16 cellular contexts compared by ENCODE assay signal in genomic region chr1:27966402-27967105, GRCh38. TPM values are rescaled to one million over a fixed set of nuclear protein-coding genes. Genes with fewer than 3 reads are reported as not detected.
A peak's percentile ranks its signal among the peaks of the same experiment; 100 is the strongest.
DNase-seq lines count a peak whose midpoint lies in the region; ATAC-seq and TF ChIP-seq lines count a peak whose summit lies in the region.
"Had no signal": no experiment of that assay in that cellular context is flagged by ENCODE, and none has a peak within 500 bp of the region (broad histone marks: within the 10 kb centered on the region; RNA-seq: fewer than 3 reads in every experiment).

No MANE protein-coding gene starts in this region.

- H3K4me1 ChIP-seq in RWPE2 (ENCODE audit: insufficient read depth, poor library complexity, severe bottlenecking) (no peaks in the 10 kb centered on the region), thyroid gland (peaks cover 2 to 24% of the 10 kb centered on the region in 2 donors), Peyer's patch (peaks cover 0 to 4% (median 0%) of the 10 kb centered on the region in 4 donors)

- intact Hi-C loops in natural killer cell (cut with micrococcal nuclease): no loop called here
- intact Hi-C loops in thyroid gland (cut with DNase I): no loop called here

- H3K27me3 ChIP-seq in RWPE2 (ENCODE audit: insufficient read depth, poor library complexity, severe bottlenecking) (no peaks in the 10 kb centered on the region), kidney epithelial cell (ENCODE audit: control insufficient read depth, insufficient read depth, low read length) (no peaks in the 10 kb centered on the region), thyroid gland (no peaks in the 10 kb centered on the region), Peyer's patch (no peaks in the 10 kb centered on the region)
- H3K27me3 ChIP-seq: gastrocnemius medialis had no signal

- WGBS in thyroid gland, 2 donors: 94 to 98% methylated on average over 16 to 24 of the region's 24 CpGs

- TF ChIP-seq POLR2A in thyroid gland (IDR thresholded peaks at IDR 0.05) (no peak), Peyer's patch (IDR thresholded peaks at IDR 0.05) (no peak)

- no peak for DNase-seq in natural killer cell
- DNase-seq in natural killer cell treated with Interleukin-12 subunit alpha and Interleukin-12 subunit beta and Interleukin-15 and Interleukin-18, amount 100 ng/mL, for 72 hours (ENCODE audit: low spot score): no peak
- no peak for DNase-seq in RWPE2 (ENCODE audit: low spot score)
- peak; percentile 10 for DNase-seq in kidney epithelial cell (ENCODE audit: low read depth)
- DNase-seq in thyroid gland: no peak
- no peak for DNase-seq in Peyer's patch
- no peak for DNase-seq in stimulated activated naive CD4-positive, alpha-beta T cell treated with Interleukin-2 at 50 U/mL for 16 hours (lab: John Stamatoyannopoulos, UW)
- DNase-seq: activated CD4-positive, alpha-beta T cell treated with anti-CD3 and anti-CD28 coated beads, Interleukin-2, amount 50 U/mL, for 4 hours; gastrocnemius medialis; NCI-H2029; NCI-H510A; occipital lobe; stimulated activated CD4-positive, alpha-beta T cell treated with anti-CD3 and anti-CD28 coated beads, Interleukin-4, amount 100 ng/mL, for 4 hours had no signal

- ATAC-seq in natural killer cell: no peak
- no peak for ATAC-seq in natural killer cell treated with Interleukin-12 subunit alpha and Interleukin-12 subunit beta and Interleukin-15 and Interleukin-18, amount 100 ng/mL, for 72 hours
- ATAC-seq in RWPE2 (ENCODE audit: low read depth): peak; percentile 53; the same call in 1 of the 3 replicates
- no peak for ATAC-seq in GM21825 (IDR thresholded peaks at IDR 0.05; ENCODE audit: unreplicated experiment)
- ATAC-seq: gastrocnemius medialis had no signal

- no peaks in the 10 kb centered on the region for H3K36me3 Mint-ChIP-seq in natural killer cell
- peaks cover 8% of the 10 kb centered on the region for H3K36me3 Mint-ChIP-seq in natural killer cell treated with Interleukin-12 subunit alpha and Interleukin-12 subunit beta and Interleukin-15 and Interleukin-18, amount 100 ng/mL, for 72 hours

- no peaks in the 10 kb centered on the region for H3K9me3 ChIP-seq in RWPE2 (ENCODE audit: severe bottlenecking)
- H3K9me3 ChIP-seq in thyroid gland: no peaks in the 10 kb centered on the region
- H3K9me3 ChIP-seq in Peyer's patch: no peaks in the 10 kb centered on the region
- H3K9me3 ChIP-seq: gastrocnemius medialis had no signal

- H3K4me3 Mint-ChIP-seq in natural killer cell: no peak overlapping the region
- H3K4me3 Mint-ChIP-seq in natural killer cell treated with Interleukin-12 subunit alpha and Interleukin-12 subunit beta and Interleukin-15 and Interleukin-18, amount 100 ng/mL, for 72 hours: no peak overlapping the region
- H3K4me3 Mint-ChIP-seq: mesothelial cell of epicardium had no signal

- H3K9me3 Mint-ChIP-seq in natural killer cell: no peaks in the 10 kb centered on the region
- no peaks in the 10 kb centered on the region for H3K9me3 Mint-ChIP-seq in natural killer cell treated with Interleukin-12 subunit alpha and Interleukin-12 subunit beta and Interleukin-15 and Interleukin-18, amount 100 ng/mL, for 72 hours
- H3K9me3 Mint-ChIP-seq: mesothelial cell of epicardium had no signal

- peak overlapping the region; percentile 19 to 33 for H3K27ac Mint-ChIP-seq in natural killer cell
- H3K27ac Mint-ChIP-seq in natural killer cell treated with Interleukin-12 subunit alpha and Interleukin-12 subunit beta and Interleukin-15 and Interleukin-18, amount 100 ng/mL, for 72 hours: peak overlapping the region in 1 of 2 donors; percentile 47
- H3K27ac Mint-ChIP-seq: mesothelial cell of epicardium had no signal

- H3K4me3 ChIP-seq in RWPE2 (ENCODE audit: severe bottlenecking) (no peak overlapping the region), kidney epithelial cell (ENCODE audit: low read depth, low read length) (no peak overlapping the region), thyroid gland (replicated peaks in 1 of 3) (no peak overlapping the region), Peyer's patch (no peak overlapping the region)
- H3K4me3 ChIP-seq: gastrocnemius medialis, SK-N-MC had no signal

- H3K27ac ChIP-seq in RWPE2 (ENCODE audit: poor library complexity, severe bottlenecking): no peak overlapping the region
- H3K27ac ChIP-seq in thyroid gland: no peak overlapping the region
- no peak overlapping the region for H3K27ac ChIP-seq in Peyer's patch
- H3K27ac ChIP-seq: gastrocnemius medialis, SK-N-MC had no signal

- H3K36me3 ChIP-seq in RWPE2 (ENCODE audit: low read depth): peaks cover 4% of the 10 kb centered on the region; the same call in 1 of the 2 replicates
- H3K36me3 ChIP-seq in kidney epithelial cell (ENCODE audit: control insufficient read depth, insufficient read depth, low read length): no peaks in the 10 kb centered on the region
- H3K36me3 ChIP-seq in thyroid gland: peaks cover 17 to 31% of the 10 kb centered on the region in 2 donors
- H3K36me3 ChIP-seq in Peyer's patch: peaks cover 0 to 54% (median 0%) of the 10 kb centered on the region in 3 donors

- TF ChIP-seq CTCF in natural killer cell (IDR thresholded peaks at IDR 0.05) (no peak), RWPE2 (IDR thresholded peaks at IDR 0.05; ENCODE audit: poor library complexity, severe bottlenecking) (no peak), kidney epithelial cell (IDR thresholded peaks at IDR 0.05; ENCODE audit: insufficient read depth, low read length, poor library complexity, severe bottlenecking) (no peak), thyroid gland (IDR thresholded peaks at IDR 0.05) (no peak), Peyer's patch (IDR thresholded peaks at IDR 0.05) (no peak)

- H3K4me1 Mint-ChIP-seq in natural killer cell: peaks cover 11 to 33% of the 10 kb centered on the region in 2 donors
- peaks cover 13 to 20% of the 10 kb centered on the region in 2 donors for H3K4me1 Mint-ChIP-seq in natural killer cell treated with Interleukin-12 subunit alpha and Interleukin-12 subunit beta and Interleukin-15 and Interleukin-18, amount 100 ng/mL, for 72 hours (ENCODE audit: low read depth in 2 of 2)

- no peaks in the 10 kb centered on the region for H3K27me3 Mint-ChIP-seq in natural killer cell (ENCODE audit: low read depth in 2 of 2)
- no peaks in the 10 kb centered on the region for H3K27me3 Mint-ChIP-seq in natural killer cell treated with Interleukin-12 subunit alpha and Interleukin-12 subunit beta and Interleukin-15 and Interleukin-18, amount 100 ng/mL, for 72 hours

RNA-seq across cellular contexts. Expression of gene XKR8, which starts 6.8 kb away (rescaled TPM):
- total RNA-seq in natural killer cell (10 to 100 TPM in 2 of 3 donors, 1 to 10 TPM in 1; 8.0 to 16.8 (median 15.5) TPM), kidney epithelial cell (11.7 and 12.7 TPM in 2 replicates), thyroid gland (10 to 100 TPM in 3 of 4 donors, 1 to 10 TPM in 1; 8.3 to 14.3 (median 11.3) TPM), Peyer's patch (10 to 100 TPM in 3 of 4 donors, 1 to 10 TPM in 1; 5.8 to 13.9 (median 11.8) TPM)
- 1 to 10 TPM; 7.1 to 9.6 TPM for total RNA-seq in natural killer cell treated with Interleukin-12 subunit alpha and Interleukin-12 subunit beta and Interleukin-15 and Interleukin-18, amount 100 ng/mL, for 72 hours

RNA-seq across cellular contexts. Expression of gene SMPDL3B, which starts 31.8 kb away (rescaled TPM):
- total RNA-seq in natural killer cell (under 1 TPM; 0.24 to 0.88 (median 0.75) TPM), kidney epithelial cell (20.1 and 23.3 TPM in 2 replicates), thyroid gland (10 to 100 TPM; 22.3 to 37.8 (median 26.9) TPM), Peyer's patch (10 to 100 TPM in 3 of 4 donors, 1 to 10 TPM in 1; 6.6 to 43.4 (median 31.6) TPM)
- under 1 TPM; 0.33 to 0.95 TPM for total RNA-seq in natural killer cell treated with Interleukin-12 subunit alpha and Interleukin-12 subunit beta and Interleukin-15 and Interleukin-18, amount 100 ng/mL, for 72 hours
- total RNA-seq: occipital lobe had no signal

RNA-seq across cellular contexts. Expression of gene RPA2, which starts 52.2 kb away (rescaled TPM):
- total RNA-seq in natural killer cell (10 to 100 TPM; 40.6 to 60.1 (median 50.1) TPM), kidney epithelial cell (21.8 and 27.2 TPM in 2 replicates), thyroid gland (10 to 100 TPM; 42.4 to 70.5 (median 60.4) TPM), Peyer's patch (10 to 100 TPM in 2 of 4 donors, 1 to 10 TPM in 2; 8.2 to 23.1 (median 10.0) TPM)
- 10 to 100 TPM; 54.7 to 79.8 TPM for total RNA-seq in natural killer cell treated with Interleukin-12 subunit alpha and Interleukin-12 subunit beta and Interleukin-15 and Interleukin-18, amount 100 ng/mL, for 72 hours
